ENCODE assay signal across 1 cellular context in genomic region chr9:96457266-96457665, GRCh38.
TF ChIP-seq lines count a peak whose summit lies in the region.

No MANE protein-coding gene starts in this region.

TF ChIP-seq in K562, 482 proteins besides CTCF, POLR2A, EP300 and RAD21 (continued from another document):
- TF ChIP-seq ZNF639 (CRISPR knock-in tag; conservative IDR thresholded peaks at IDR 0.05 in 1 of 2, IDR thresholded peaks at IDR 0.05 in 1 of 2) (no peak), NFIC (IDR thresholded peaks at IDR 0.05) (peak; percentile 71), CLOCK (CRISPR knock-in tag; IDR thresholded peaks at IDR 0.05; ENCODE audit: borderline replicate concordance) (no peak), ZBED1 (IDR thresholded peaks at IDR 0.05) (no peak)
TF ChIP-seq in K562: peak in this region for 1.
